ENCODE assay signal across 1 cellular context in the genomic region with DNA sequence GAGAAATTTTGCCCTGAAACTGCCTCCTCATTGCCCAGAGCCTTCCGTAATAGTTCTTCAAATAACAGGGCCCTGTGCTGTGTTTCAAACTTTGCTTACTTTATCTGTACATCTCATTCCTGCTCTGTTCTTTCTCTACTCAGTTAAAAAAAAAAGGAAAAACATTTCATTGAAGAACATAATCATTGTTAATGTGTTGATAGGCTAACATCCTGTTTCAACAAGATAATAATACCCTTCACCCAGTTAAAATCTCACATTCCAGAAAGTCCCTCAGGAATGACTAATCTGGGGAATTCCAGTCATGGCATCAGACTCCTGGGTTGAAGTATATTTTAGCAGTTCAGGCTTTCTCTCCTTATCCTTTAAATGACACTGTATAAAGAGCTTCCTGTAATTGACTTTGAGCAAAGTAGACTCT.
TF ChIP-seq lines count a peak whose summit lies in the region.

No MANE protein-coding gene starts in this region.

TF ChIP-seq in HepG2, 621 proteins besides CTCF, POLR2A, EP300 and RAD21 (continued from another document):
- TF ChIP-seq FOXA3 (CRISPR knock-in tag; IDR thresholded peaks at IDR 0.05) (peak; percentile 65), SOX5 (CRISPR knock-in tag; IDR thresholded peaks at IDR 0.05; ENCODE audit: borderline replicate concordance) (peak; percentile 77; the same call in 1 of the 2 replicates), MED1 (CRISPR knock-in tag; IDR thresholded peaks at IDR 0.05) (peak; percentile 72), FOSL1 (CRISPR knock-in tag; IDR thresholded peaks at IDR 0.05; ENCODE audit: borderline replicate concordance) (peak; percentile 53; the same call in 1 of the 2 replicates), RELA (CRISPR knock-in tag; IDR thresholded peaks at IDR 0.05) (peak; percentile 99), NCOA2 (CRISPR knock-in tag; IDR thresholded peaks at IDR 0.05) (peak; percentile 73), RCOR2 (CRISPR knock-in tag; IDR thresholded peaks at IDR 0.05) (peak; percentile 73), ZNF749 (CRISPR knock-in tag; IDR thresholded peaks at IDR 0.05; ENCODE audit: borderline replicate concordance) (no peak), BCL6 (CRISPR knock-in tag; IDR thresholded peaks at IDR 0.05) (peak; percentile 42; the same call in 1 of the 2 replicates), GATA4 (IDR thresholded peaks at IDR 0.05; ENCODE audit: borderline replicate concordance, low read depth) (peak; percentile 49; the same call in 1 of the 2 replicates), ZNF264 (CRISPR knock-in tag; IDR thresholded peaks at IDR 0.05) (no peak), ZNF572 (CRISPR knock-in tag; IDR thresholded peaks at IDR 0.05) (no peak), AGO2 (optimal IDR thresholded peaks at IDR 0.05; ENCODE audit: low read depth, low read length) (no peak), DNMT3B (CRISPR knock-in tag; conservative IDR thresholded peaks at IDR 0.05) (no peak), ZNF441 (CRISPR knock-in tag; IDR thresholded peaks at IDR 0.05; ENCODE audit: borderline replicate concordance) (no peak), TBX3 (IDR thresholded peaks at IDR 0.05; ENCODE audit: borderline replicate concordance) (peak; percentile 36; the same call in 1 of the 2 replicates), ZNF792 (CRISPR knock-in tag; IDR thresholded peaks at IDR 0.05) (no peak), RARA (CRISPR knock-in tag; IDR thresholded peaks at IDR 0.05) (peak; percentile 67), KLF6 (CRISPR knock-in tag; IDR thresholded peaks at IDR 0.05) (no peak), ISL2 (CRISPR knock-in tag; IDR thresholded peaks at IDR 0.05) (0 out of 2 replicates have a peak, but pooled peaks have one; percentile 54), SMAD1 (CRISPR knock-in tag; IDR thresholded peaks at IDR 0.05; ENCODE audit: borderline replicate concordance, low read depth) (no peak), ZMYM3 (CRISPR knock-in tag; IDR thresholded peaks at IDR 0.05) (no peak), POLR2G (IDR thresholded peaks at IDR 0.05; ENCODE audit: low read depth, low read length) (no peak), TBX2 (CRISPR knock-in tag; IDR thresholded peaks at IDR 0.05; ENCODE audit: borderline replicate concordance) (no peak), CHCHD3 (CRISPR knock-in tag; IDR thresholded peaks at IDR 0.05) (no peak), TCF7 (IDR thresholded peaks at IDR 0.05; ENCODE audit: low read depth) (peak; percentile 20; the same call in 1 of the 2 replicates), SIX1 (CRISPR knock-in tag; IDR thresholded peaks at IDR 0.05; ENCODE audit: borderline replicate concordance) (peak; percentile 61; the same call in 1 of the 2 replicates), SRSF4 (IDR thresholded peaks at IDR 0.05; ENCODE audit: low read depth, low read length, poor library complexity, severe bottlenecking) (no peak), WIZ (CRISPR knock-in tag; IDR thresholded peaks at IDR 0.05) (no peak), ZNF20 (CRISPR knock-in tag; IDR thresholded peaks at IDR 0.05) (no peak), SOX13 (IDR thresholded peaks at IDR 0.05) (no peak), SOX13 (CRISPR knock-in tag; conservative IDR thresholded peaks at IDR 0.05 in 1 of 2, IDR thresholded peaks at IDR 0.05 in 1 of 2) (peak in 1 of 2 experiments; percentile 87; a peak in 2 of 4 replicates), JDP2 (CRISPR knock-in tag; IDR thresholded peaks at IDR 0.05; ENCODE audit: borderline replicate concordance) (no peak), ZBTB20 (CRISPR knock-in tag; IDR thresholded peaks at IDR 0.05; ENCODE audit: borderline replicate concordance, low read depth) (no peak), JUNB (CRISPR knock-in tag; IDR thresholded peaks at IDR 0.05; ENCODE audit: borderline replicate concordance) (no peak), NFIC (IDR thresholded peaks at IDR 0.05; ENCODE audit: low read length) (peak; percentile 44; the same call in 1 of the 2 replicates), SMC3 (IDR thresholded peaks at IDR 0.05; ENCODE audit: low read length) (no peak)
- TF ChIP-seq, protein P1, sequence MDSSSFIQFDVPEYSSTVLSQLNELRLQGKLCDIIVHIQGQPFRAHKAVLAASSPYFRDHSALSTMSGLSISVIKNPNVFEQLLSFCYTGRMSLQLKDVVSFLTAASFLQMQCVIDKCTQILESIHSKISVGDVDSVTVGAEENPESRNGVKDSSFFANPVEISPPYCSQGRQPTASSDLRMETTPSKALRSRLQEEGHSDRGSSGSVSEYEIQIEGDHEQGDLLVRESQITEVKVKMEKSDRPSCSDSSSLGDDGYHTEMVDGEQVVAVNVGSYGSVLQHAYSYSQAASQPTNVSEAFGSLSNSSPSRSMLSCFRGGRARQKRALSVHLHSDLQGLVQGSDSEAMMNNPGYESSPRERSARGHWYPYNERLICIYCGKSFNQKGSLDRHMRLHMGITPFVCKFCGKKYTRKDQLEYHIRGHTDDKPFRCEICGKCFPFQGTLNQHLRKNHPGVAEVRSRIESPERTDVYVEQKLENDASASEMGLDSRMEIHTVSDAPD (CRISPR knock-in tag; IDR thresholded peaks at IDR 0.05) = no peak
- TF ChIP-seq, protein P2, sequence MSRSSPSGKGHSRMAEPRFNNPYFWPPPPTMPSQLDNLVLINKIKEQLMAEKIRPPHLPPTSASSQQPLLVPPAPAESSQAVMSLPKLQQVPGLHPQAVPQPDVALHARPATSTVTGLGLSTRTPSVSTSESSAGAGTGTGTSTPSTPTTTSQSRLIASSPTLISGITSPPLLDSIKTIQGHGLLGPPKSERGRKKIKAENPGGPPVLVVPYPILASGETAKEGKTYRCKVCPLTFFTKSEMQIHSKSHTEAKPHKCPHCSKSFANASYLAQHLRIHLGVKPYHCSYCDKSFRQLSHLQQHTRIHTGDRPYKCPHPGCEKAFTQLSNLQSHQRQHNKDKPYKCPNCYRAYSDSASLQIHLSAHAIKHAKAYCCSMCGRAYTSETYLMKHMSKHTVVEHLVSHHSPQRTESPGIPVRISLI (CRISPR knock-in tag; IDR thresholded peaks at IDR 0.05; ENCODE audit: borderline replicate concordance) = peak; percentile 76; the same call in 1 of the 2 replicates
- TF ChIP-seq, protein P3, sequence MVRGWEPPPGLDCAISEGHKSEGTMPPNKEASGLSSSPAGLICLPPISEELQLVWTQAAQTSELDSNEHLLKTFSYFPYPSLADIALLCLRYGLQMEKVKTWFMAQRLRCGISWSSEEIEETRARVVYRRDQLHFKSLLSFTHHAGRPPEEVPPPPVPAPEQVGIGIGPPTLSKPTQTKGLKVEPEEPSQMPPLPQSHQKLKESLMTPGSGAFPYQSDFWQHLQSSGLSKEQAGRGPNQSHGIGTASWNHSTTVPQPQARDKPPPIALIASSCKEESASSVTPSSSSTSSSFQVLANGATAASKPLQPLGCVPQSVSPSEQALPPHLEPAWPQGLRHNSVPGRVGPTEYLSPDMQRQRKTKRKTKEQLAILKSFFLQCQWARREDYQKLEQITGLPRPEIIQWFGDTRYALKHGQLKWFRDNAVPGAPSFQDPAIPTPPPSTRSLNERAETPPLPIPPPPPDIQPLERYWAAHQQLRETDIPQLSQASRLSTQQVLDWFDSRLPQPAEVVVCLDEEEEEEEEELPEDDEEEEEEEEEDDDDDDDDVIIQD (CRISPR knock-in tag; IDR thresholded peaks at IDR 0.05; ENCODE audit: low read depth) = 0 out of 2 replicates have a peak, but pooled peaks have one; percentile 49
- TF ChIP-seq, protein P4, sequence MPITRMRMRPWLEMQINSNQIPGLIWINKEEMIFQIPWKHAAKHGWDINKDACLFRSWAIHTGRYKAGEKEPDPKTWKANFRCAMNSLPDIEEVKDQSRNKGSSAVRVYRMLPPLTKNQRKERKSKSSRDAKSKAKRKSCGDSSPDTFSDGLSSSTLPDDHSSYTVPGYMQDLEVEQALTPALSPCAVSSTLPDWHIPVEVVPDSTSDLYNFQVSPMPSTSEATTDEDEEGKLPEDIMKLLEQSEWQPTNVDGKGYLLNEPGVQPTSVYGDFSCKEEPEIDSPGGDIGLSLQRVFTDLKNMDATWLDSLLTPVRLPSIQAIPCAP (CRISPR knock-in tag; IDR thresholded peaks at IDR 0.05; ENCODE audit: low read depth) = no peak
- TF ChIP-seq, protein P5, sequence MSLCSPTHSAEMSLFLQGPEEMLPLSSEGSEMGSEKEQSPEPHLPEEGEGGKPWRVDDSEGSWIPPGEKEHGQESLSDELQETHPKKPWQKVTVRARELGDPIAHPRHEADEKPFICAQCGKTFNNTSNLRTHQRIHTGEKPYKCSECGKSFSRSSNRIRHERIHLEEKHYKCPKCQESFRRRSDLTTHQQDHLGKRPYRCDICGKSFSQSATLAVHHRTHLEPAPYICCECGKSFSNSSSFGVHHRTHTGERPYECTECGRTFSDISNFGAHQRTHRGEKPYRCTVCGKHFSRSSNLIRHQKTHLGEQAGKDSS (CRISPR knock-in tag; IDR thresholded peaks at IDR 0.05; ENCODE audit: borderline replicate concordance, low read depth) = no peak
- TF ChIP-seq, protein P6, sequence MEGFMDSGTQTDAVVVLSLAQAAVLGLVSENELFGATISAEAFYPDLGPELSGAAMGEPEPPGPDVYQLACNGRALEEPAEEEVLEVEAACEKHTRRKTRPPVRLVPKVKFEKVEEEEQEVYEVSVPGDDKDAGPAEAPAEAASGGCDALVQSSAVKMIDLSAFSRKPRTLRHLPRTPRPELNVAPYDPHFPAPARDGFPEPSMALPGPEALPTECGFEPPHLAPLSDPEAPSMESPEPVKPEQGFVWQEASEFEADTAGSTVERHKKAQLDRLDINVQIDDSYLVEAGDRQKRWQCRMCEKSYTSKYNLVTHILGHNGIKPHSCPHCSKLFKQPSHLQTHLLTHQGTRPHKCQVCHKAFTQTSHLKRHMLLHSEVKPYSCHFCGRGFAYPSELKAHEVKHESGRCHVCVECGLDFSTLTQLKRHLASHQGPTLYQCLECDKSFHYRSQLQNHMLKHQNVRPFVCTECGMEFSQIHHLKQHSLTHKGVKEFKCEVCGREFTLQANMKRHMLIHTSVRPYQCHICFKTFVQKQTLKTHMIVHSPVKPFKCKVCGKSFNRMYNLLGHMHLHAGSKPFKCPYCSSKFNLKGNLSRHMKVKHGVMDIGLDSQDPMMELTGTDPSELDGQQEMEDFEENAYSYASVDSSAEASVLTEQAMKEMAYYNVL (CRISPR knock-in tag; IDR thresholded peaks at IDR 0.05; ENCODE audit: borderline replicate concordance) = peak; percentile 44; the same call in 1 of the 2 replicates
- TF ChIP-seq, protein P7, sequence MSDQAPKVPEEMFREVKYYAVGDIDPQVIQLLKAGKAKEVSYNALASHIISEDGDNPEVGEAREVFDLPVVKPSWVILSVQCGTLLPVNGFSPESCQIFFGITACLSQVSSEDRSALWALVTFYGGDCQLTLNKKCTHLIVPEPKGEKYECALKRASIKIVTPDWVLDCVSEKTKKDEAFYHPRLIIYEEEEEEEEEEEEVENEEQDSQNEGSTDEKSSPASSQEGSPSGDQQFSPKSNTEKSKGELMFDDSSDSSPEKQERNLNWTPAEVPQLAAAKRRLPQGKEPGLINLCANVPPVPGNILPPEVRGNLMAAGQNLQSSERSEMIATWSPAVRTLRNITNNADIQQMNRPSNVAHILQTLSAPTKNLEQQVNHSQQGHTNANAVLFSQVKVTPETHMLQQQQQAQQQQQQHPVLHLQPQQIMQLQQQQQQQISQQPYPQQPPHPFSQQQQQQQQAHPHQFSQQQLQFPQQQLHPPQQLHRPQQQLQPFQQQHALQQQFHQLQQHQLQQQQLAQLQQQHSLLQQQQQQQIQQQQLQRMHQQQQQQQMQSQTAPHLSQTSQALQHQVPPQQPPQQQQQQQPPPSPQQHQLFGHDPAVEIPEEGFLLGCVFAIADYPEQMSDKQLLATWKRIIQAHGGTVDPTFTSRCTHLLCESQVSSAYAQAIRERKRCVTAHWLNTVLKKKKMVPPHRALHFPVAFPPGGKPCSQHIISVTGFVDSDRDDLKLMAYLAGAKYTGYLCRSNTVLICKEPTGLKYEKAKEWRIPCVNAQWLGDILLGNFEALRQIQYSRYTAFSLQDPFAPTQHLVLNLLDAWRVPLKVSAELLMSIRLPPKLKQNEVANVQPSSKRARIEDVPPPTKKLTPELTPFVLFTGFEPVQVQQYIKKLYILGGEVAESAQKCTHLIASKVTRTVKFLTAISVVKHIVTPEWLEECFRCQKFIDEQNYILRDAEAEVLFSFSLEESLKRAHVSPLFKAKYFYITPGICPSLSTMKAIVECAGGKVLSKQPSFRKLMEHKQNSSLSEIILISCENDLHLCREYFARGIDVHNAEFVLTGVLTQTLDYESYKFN (CRISPR knock-in tag; conservative IDR thresholded peaks at IDR 0.05) = peak; percentile 81
- TF ChIP-seq, protein P8, sequence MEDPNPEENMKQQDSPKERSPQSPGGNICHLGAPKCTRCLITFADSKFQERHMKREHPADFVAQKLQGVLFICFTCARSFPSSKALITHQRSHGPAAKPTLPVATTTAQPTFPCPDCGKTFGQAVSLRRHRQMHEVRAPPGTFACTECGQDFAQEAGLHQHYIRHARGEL (CRISPR knock-in tag; IDR thresholded peaks at IDR 0.05) = no peak
- TF ChIP-seq, protein P9, sequence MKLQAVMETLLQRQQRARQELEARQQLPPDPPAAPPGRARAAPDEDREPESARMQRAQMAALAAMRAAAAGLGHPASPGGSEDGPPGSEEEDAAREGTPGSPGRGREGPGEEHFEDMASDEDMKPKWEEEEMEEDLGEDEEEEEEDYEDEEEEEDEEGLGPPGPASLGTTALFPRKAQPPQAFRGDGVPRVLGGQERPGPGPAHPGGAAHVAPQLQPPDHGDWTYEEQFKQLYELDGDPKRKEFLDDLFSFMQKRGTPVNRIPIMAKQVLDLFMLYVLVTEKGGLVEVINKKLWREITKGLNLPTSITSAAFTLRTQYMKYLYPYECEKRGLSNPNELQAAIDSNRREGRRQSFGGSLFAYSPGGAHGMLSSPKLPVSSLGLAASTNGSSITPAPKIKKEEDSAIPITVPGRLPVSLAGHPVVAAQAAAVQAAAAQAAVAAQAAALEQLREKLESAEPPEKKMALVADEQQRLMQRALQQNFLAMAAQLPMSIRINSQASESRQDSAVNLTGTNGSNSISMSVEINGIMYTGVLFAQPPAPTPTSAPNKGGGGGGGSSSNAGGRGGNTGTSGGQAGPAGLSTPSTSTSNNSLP (IDR thresholded peaks at IDR 0.05; ENCODE audit: low read depth, low read length) = peak; percentile 80
- TF ChIP-seq, protein P10, sequence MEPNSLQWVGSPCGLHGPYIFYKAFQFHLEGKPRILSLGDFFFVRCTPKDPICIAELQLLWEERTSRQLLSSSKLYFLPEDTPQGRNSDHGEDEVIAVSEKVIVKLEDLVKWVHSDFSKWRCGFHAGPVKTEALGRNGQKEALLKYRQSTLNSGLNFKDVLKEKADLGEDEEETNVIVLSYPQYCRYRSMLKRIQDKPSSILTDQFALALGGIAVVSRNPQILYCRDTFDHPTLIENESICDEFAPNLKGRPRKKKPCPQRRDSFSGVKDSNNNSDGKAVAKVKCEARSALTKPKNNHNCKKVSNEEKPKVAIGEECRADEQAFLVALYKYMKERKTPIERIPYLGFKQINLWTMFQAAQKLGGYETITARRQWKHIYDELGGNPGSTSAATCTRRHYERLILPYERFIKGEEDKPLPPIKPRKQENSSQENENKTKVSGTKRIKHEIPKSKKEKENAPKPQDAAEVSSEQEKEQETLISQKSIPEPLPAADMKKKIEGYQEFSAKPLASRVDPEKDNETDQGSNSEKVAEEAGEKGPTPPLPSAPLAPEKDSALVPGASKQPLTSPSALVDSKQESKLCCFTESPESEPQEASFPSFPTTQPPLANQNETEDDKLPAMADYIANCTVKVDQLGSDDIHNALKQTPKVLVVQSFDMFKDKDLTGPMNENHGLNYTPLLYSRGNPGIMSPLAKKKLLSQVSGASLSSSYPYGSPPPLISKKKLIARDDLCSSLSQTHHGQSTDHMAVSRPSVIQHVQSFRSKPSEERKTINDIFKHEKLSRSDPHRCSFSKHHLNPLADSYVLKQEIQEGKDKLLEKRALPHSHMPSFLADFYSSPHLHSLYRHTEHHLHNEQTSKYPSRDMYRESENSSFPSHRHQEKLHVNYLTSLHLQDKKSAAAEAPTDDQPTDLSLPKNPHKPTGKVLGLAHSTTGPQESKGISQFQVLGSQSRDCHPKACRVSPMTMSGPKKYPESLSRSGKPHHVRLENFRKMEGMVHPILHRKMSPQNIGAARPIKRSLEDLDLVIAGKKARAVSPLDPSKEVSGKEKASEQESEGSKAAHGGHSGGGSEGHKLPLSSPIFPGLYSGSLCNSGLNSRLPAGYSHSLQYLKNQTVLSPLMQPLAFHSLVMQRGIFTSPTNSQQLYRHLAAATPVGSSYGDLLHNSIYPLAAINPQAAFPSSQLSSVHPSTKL (CRISPR knock-in tag; IDR thresholded peaks at IDR 0.05) = peak; percentile 84; the same call in 1 of the 2 replicates
